12 cellular contexts compared by ENCODE assay signal in genomic region chr20:59028812-59029211, GRCh38. TPM values are rescaled to one million over a fixed set of nuclear protein-coding genes. Genes with fewer than 3 reads are reported as not detected.
DNase-seq lines count a peak whose midpoint lies in the region; ATAC-seq, FAIRE-seq and TF ChIP-seq lines count a peak whose summit lies in the region.
"Had no signal": no experiment of that assay in that cellular context is flagged by ENCODE, and none has a peak within 500 bp of the region (broad histone marks: within the 10 kb centered on the region; RNA-seq: fewer than 3 reads in every experiment).

No MANE protein-coding gene starts in this region.

- peak overlapping the region; percentile 94 for H3K4me3 Mint-ChIP-seq in HFFc6

- H3K36me3 ChIP-seq in BE2C (peaks cover 76% of the 10 kb centered on the region), GM12878 (ENCODE audit: control insufficient read depth in 2 of 2, insufficient read depth in 2 of 2, low read length in 1 of 2) (peaks cover 8 to 16% of the 10 kb centered on the region in 2 experiments), mucosa of stomach (ENCODE audit: control insufficient read depth, insufficient read depth, low read length) (no peaks in the 10 kb centered on the region)

- H3K9me3 ChIP-seq in BE2C (no peaks in the 10 kb centered on the region), GM12878 (replicated peaks; ENCODE audit: control insufficient read depth, insufficient read depth, low read length) (no peaks in the 10 kb centered on the region), mucosa of stomach (ENCODE audit: control insufficient read depth, low read length) (no peaks in the 10 kb centered on the region)
- H3K9me3 ChIP-seq: suprapubic skin had no signal

- peak overlapping the region; percentile 4 for H3K27ac ChIP-seq in GM12878 (ENCODE audit: control insufficient read depth, insufficient read depth)
- H3K27ac ChIP-seq: suprapubic skin had no signal

- H3K27me3 Mint-ChIP-seq in HFFc6 (ENCODE audit: insufficient read depth) = peaks cover 2% of the 10 kb centered on the region

- CTCF ChIA-PET in GM12878 (lab: Yijun Ruan, JAX) = interaction anchor here (0.7 to 1.6 kb wide), 3 partner anchors 18 to 53 kb away, joined by 3 to 4 read pairs (median 3); no protein-coding TSS in a partner anchor

- peak overlapping the region; percentile 74 for H3K27ac Mint-ChIP-seq in HFFc6

- H3K36me3 Mint-ChIP-seq in HFFc6 (ENCODE audit: low read depth) = peaks cover 56% of the 10 kb centered on the region

- intact Hi-C loops in GM12878 (cut with micrococcal nuclease; ENCODE audit: unreplicated experiment) = no loop called here
- intact Hi-C loops in sciatic nerve (cut with DNase I) = no loop called here

- TF ChIP-seq POLR2A in GM12878 (IDR thresholded peaks at IDR 0.05; ENCODE audit: low read depth, low read length) = no peak

- 63% methylated on average over 2 of the region's 2 CpGs for WGBS in GM12878 (ENCODE audit: insufficient coverage, insufficient replicate concordance, low lambda C conversion rate, missing lambda C conversion rate)

- no peaks in the 10 kb centered on the region for H3K9me3 Mint-ChIP-seq in HFFc6

- peak overlapping the region; percentile 87 for H3K4me3 ChIP-seq in BE2C (ENCODE audit: low read depth, low read length)
- H3K4me3 ChIP-seq in GM12878 = peak overlapping the region; percentile 85
- H3K4me3 ChIP-seq in mucosa of stomach (ENCODE audit: low read length) = no peak overlapping the region
- H3K4me3 ChIP-seq: suprapubic skin had no signal

- TF ChIP-seq RAD21 in GM12878 (IDR thresholded peaks at IDR 0.05; ENCODE audit: insufficient read depth, low read depth, low read length) = no peak

- BruUV-seq in GM12878 (replicated peaks; lab: Mats Ljungman, UMichigan) = no TSS peak

- FAIRE-seq in GM12878 (lab: Jason Lieb, UNC) = no peak
- no peak for FAIRE-seq in frontal cortex (lab: Jason Lieb, UNC)

- POLR2A ChIA-PET in GM12878 (lab: Charles Lee) = interaction anchor here (0.6 to 6.0 kb wide), 5 partner anchors 13 to 47 kb away, joined by 3 to 40 read pairs (median 5); partner anchors contain the start of gene PRELID3B

- H3K79me2 ChIP-seq in GM12878 (ENCODE audit: control insufficient read depth, insufficient read depth, low read length) = peaks cover 55% of the 10 kb centered on the region

- H3K4me1 ChIP-seq in BE2C (peaks cover 2% of the 10 kb centered on the region; the same call in 1 of the 2 replicates), GM12878 (ENCODE audit: control insufficient read depth, insufficient read depth, low read length) (no peaks in the 10 kb centered on the region; the same call in 1 of the 2 replicates), mucosa of stomach (ENCODE audit: control insufficient read depth, insufficient read depth, low read length) (peaks cover 25% of the 10 kb centered on the region)

- peaks cover 62% of the 10 kb centered on the region for H3K4me1 Mint-ChIP-seq in HFFc6 (ENCODE audit: low read depth)

- no peak for ATAC-seq in GM12878
- ATAC-seq in sciatic nerve = no peak
- no peak for ATAC-seq in GM18517 (IDR thresholded peaks at IDR 0.05; ENCODE audit: unreplicated experiment)
- no peak for ATAC-seq in HG03025 (IDR thresholded peaks at IDR 0.05; ENCODE audit: low FRiP score, unreplicated experiment)

- in situ Hi-C loops in GM12878 (cut with MboI) = no loop called here

- H3K27me3 ChIP-seq in BE2C (no peaks in the 10 kb centered on the region), GM12878 (replicated peaks in 1 of 2; ENCODE audit: control insufficient read depth in 2 of 2, insufficient read depth in 2 of 2, low read length in 1 of 2) (no peaks in the 10 kb centered on the region), mucosa of stomach (ENCODE audit: control insufficient read depth, insufficient read depth, low read length) (no peaks in the 10 kb centered on the region)
- H3K27me3 ChIP-seq: suprapubic skin had no signal

- RAD21 ChIA-PET in GM12878 (lab: Charles Lee; ENCODE audit: unreplicated experiment) = interaction anchor here (0.6 to 1.6 kb wide), 4 partner anchors 12 to 337 kb away, joined by 3 to 5 read pairs (median 4); partner anchors contain the start of gene PRELID3B

- no peaks in the 10 kb centered on the region for H4K20me1 ChIP-seq in GM12878 (ENCODE audit: control insufficient read depth, insufficient read depth)

- DNase-seq in BE2C (no peak), HFFc6 (no peak), GM12878 (ENCODE audit: low read depth, low spot score) (no peak), frontal cortex (ENCODE audit: low spot score in 2 of 2) (no peak), sciatic nerve (ENCODE audit: low spot score) (no peak)
- DNase-seq: activated naive CD4-positive, alpha-beta T cell treated with anti-CD3 and anti-CD28 coated beads, Interleukin-2, amount 50 U/mL, for 16 hours; NCI-H1105 had no signal

- TF ChIP-seq EP300 in GM12878 (IDR thresholded peaks at IDR 0.05; ENCODE audit: borderline replicate concordance in 1 of 2, control insufficient read depth in 1 of 2, low read depth in 2 of 2, low read length in 2 of 2) = no peak

- H2AFZ ChIP-seq in GM12878 (ENCODE audit: control insufficient read depth, low read depth, low read length) = no peak overlapping the region

- TF ChIP-seq CTCF in BE2C (IDR thresholded peaks at IDR 0.05; ENCODE audit: low read depth, low read length) = no peak
- TF ChIP-seq CTCF in HFFc6 (IDR thresholded peaks at IDR 0.05) = no peak
- no peak for TF ChIP-seq CTCF in GM12878 (IDR thresholded peaks at IDR 0.05 in 2 of 3, conservative IDR thresholded peaks at IDR 0.05 in 1 of 3; ENCODE audit: control insufficient read depth in 2 of 3, extremely low read depth in 1 of 3, insufficient read depth in 1 of 3, low read depth in 3 of 3, low read length in 3 of 3)

- peak overlapping the region; percentile 49 for H3K4me2 ChIP-seq in GM12878 (ENCODE audit: control insufficient read depth, insufficient read depth)

- H3K9ac ChIP-seq in GM12878 (ENCODE audit: control insufficient read depth, insufficient read depth, low read length) = peak overlapping the region; percentile 44; the same call in 1 of the 2 replicates
- peak overlapping the region; percentile 19 for H3K9ac ChIP-seq in mucosa of stomach (ENCODE audit: low read length)

- SMC1A ChIA-PET in GM12878 (lab: Charles Lee; ENCODE audit: uncharacterized antibody, unreplicated experiment) = interaction anchor here (1.0 to 2.2 kb wide), 10 partner anchors 9 to 159 kb away, joined by 3 to 10 read pairs (median 4); partner anchors contain the start of gene TUBB1

RNA-seq across cellular contexts. Expression of gene ATP5F1E, which starts 3.3 kb away (rescaled TPM):
- polyA plus RNA-seq in BE2C (2012; ENCODE audit: insufficient read depth, insufficient read length, low read depth) = 324 TPM
- total RNA-seq in HFFc6 (2021; fragmentation: NEBNext Ultra II Directional; extraction: Animal tissue kit (Norgen Biotek cat#: 25700)) = 10 to 100 TPM; 75.0 to 91.4 (median 84.4) TPM
- 45.3 and 50.2 TPM in 2 replicates for total RNA-seq in GM12878 (2013; cell fraction: nucleolus; rRNA removed)
- 49.0 and 61.6 TPM in 2 replicates for total RNA-seq in GM12878 (2014; rRNA removed)
- total RNA-seq in GM12878 (2014; rRNA removed; fragmentation: Illumina TruSeq; extraction: Trizol) = 96.3 and 96.9 TPM in 2 replicates
- total RNA-seq in GM12878 (2021) = 96.4 and 107 TPM in 2 replicates
- 5.8 TPM for polyA plus RNA-seq in GM12878 (2011; ENCODE audit: low read depth)
- polyA plus RNA-seq in GM12878 (2011; rRNA removed) = 137 and 138 TPM in 2 replicates
- 34.9 and 35.0 TPM in 2 replicates for polyA plus RNA-seq in GM12878 (2011; cell fraction: cytosol; rRNA removed)
- 24.3 and 27.8 TPM in 2 replicates for polyA plus RNA-seq in GM12878 (2011; cell fraction: nucleus; rRNA removed)
- polyA plus RNA-seq in GM12878 (2012) = 86.3 and 113 TPM in 2 replicates
- 35.2 and 53.1 TPM in 2 replicates for polyA plus RNA-seq in GM12878 (2014; fragmentation: Illumina TruSeq; extraction: Trizol)
- 100 to 1,000 TPM; 169 to 219 TPM for polyA plus RNA-seq in GM12878 (2014; fragmentation: Nextera tagmentation; extraction: Ambion mirVana)
- polyA plus RNA-seq in GM12878 (2014; rRNA removed) = 79.8 and 89.2 TPM in 2 replicates
- 100 to 1,000 TPM; 391 to 407 TPM for polyA plus RNA-seq in GM12878 (2016; fragmentation: Nextera tagmentation; extraction: Ambion mirVana)
- polyA minus RNA-seq in GM12878 (2011; rRNA and poly(A)+ RNA removed) = 12.8 and 20.0 TPM in 2 replicates
- 15.2 and 16.2 TPM in 2 replicates for polyA minus RNA-seq in GM12878 (2011; cell fraction: cytosol; rRNA and poly(A)+ RNA removed)
- 38.1 and 48.9 TPM in 2 replicates for polyA minus RNA-seq in GM12878 (2011; cell fraction: nucleus; rRNA and poly(A)+ RNA removed)
- 38.3 TPM for total RNA-seq in frontal cortex
- 38.4 TPM for total RNA-seq in sciatic nerve

RNA-seq across cellular contexts. Expression of gene TUBB1, which starts 9.6 kb away (rescaled TPM):
- polyA plus RNA-seq in BE2C (2012; ENCODE audit: insufficient read depth, insufficient read length, low read depth) = 0.36 TPM
- total RNA-seq in HFFc6 (2021; fragmentation: NEBNext Ultra II Directional; extraction: Animal tissue kit (Norgen Biotek cat#: 25700)) = not detected
- not detected in 2 replicates for total RNA-seq in GM12878 (2013; cell fraction: nucleolus; rRNA removed)
- total RNA-seq in GM12878 (2014; rRNA removed) (0.06 and 0.11 TPM in 2 replicates), GM12878 (2014; rRNA removed; fragmentation: Illumina TruSeq; extraction: Trizol) (0.04 TPM in 1 of 2 replicates, not detected in the other), GM12878 (2021) (not detected in 2 replicates), frontal cortex (0.41 TPM), sciatic nerve (1.0 TPM)
- 0.24 TPM for polyA plus RNA-seq in GM12878 (2011; ENCODE audit: low read depth)
- polyA plus RNA-seq in GM12878 (2011; rRNA removed) (0.03 and 0.07 TPM in 2 replicates), GM12878 (2014; fragmentation: Illumina TruSeq; extraction: Trizol) (0.04 TPM in 1 of 2 replicates, not detected in the other), GM12878 (2014; fragmentation: Nextera tagmentation; extraction: Ambion mirVana) (under 1 TPM in 1 of 2 experiments, not detected in 1; 0.02 TPM), GM12878 (2014; rRNA removed) (0.05 TPM in 1 of 2 replicates, not detected in the other), GM12878 (2016; fragmentation: Nextera tagmentation; extraction: Ambion mirVana) (under 1 TPM; 0.13 to 0.20 TPM)
- polyA plus RNA-seq in GM12878 (2011; cell fraction: cytosol; rRNA removed) = 0.03 TPM in 1 of 2 replicates, not detected in the other
- 0.07 and 0.10 TPM in 2 replicates for polyA plus RNA-seq in GM12878 (2011; cell fraction: nucleus; rRNA removed)
- 0.21 and 0.34 TPM in 2 replicates for polyA plus RNA-seq in GM12878 (2012)
- polyA minus RNA-seq in GM12878 (2011; rRNA and poly(A)+ RNA removed) = not detected in 2 replicates
- polyA minus RNA-seq in GM12878 (2011; cell fraction: cytosol; rRNA and poly(A)+ RNA removed) = not detected in 2 replicates
- polyA minus RNA-seq in GM12878 (2011; cell fraction: nucleus; rRNA and poly(A)+ RNA removed) = 0.12 TPM in 1 of 2 replicates, not detected in the other
- total RNA-seq: SK-MEL-5 had no signal

RNA-seq across cellular contexts. Expression of gene PRELID3B, which starts 13.8 kb away (rescaled TPM):
- polyA plus RNA-seq in BE2C (2012; ENCODE audit: insufficient read depth, insufficient read length, low read depth) = 104 TPM
- total RNA-seq in HFFc6 (2021; fragmentation: NEBNext Ultra II Directional; extraction: Animal tissue kit (Norgen Biotek cat#: 25700)) = 10 to 100 TPM; 55.2 to 64.1 (median 59.8) TPM
- 36.3 and 39.0 TPM in 2 replicates for total RNA-seq in GM12878 (2013; cell fraction: nucleolus; rRNA removed)
- 123 and 138 TPM in 2 replicates for total RNA-seq in GM12878 (2014; rRNA removed)
- 119 and 125 TPM in 2 replicates for total RNA-seq in GM12878 (2014; rRNA removed; fragmentation: Illumina TruSeq; extraction: Trizol)
- total RNA-seq in GM12878 (2021) = 86.1 and 96.0 TPM in 2 replicates
- 39.7 TPM for polyA plus RNA-seq in GM12878 (2011; ENCODE audit: low read depth)
- 114 and 159 TPM in 2 replicates for polyA plus RNA-seq in GM12878 (2011; rRNA removed)
- 40.6 and 42.3 TPM in 2 replicates for polyA plus RNA-seq in GM12878 (2011; cell fraction: cytosol; rRNA removed)
- polyA plus RNA-seq in GM12878 (2011; cell fraction: nucleus; rRNA removed) = 45.3 and 58.8 TPM in 2 replicates
- 61.1 and 67.2 TPM in 2 replicates for polyA plus RNA-seq in GM12878 (2012)
- 98.8 and 123 TPM in 2 replicates for polyA plus RNA-seq in GM12878 (2014; fragmentation: Illumina TruSeq; extraction: Trizol)
- polyA plus RNA-seq in GM12878 (2014; fragmentation: Nextera tagmentation; extraction: Ambion mirVana) = 100 to 1,000 TPM; 130 to 151 TPM
- 72.5 and 73.9 TPM in 2 replicates for polyA plus RNA-seq in GM12878 (2014; rRNA removed)
- 100 to 1,000 TPM; 141 to 146 TPM for polyA plus RNA-seq in GM12878 (2016; fragmentation: Nextera tagmentation; extraction: Ambion mirVana)
- polyA minus RNA-seq in GM12878 (2011; rRNA and poly(A)+ RNA removed) = 88.3 and 110 TPM in 2 replicates
- 68.4 and 76.6 TPM in 2 replicates for polyA minus RNA-seq in GM12878 (2011; cell fraction: cytosol; rRNA and poly(A)+ RNA removed)
- polyA minus RNA-seq in GM12878 (2011; cell fraction: nucleus; rRNA and poly(A)+ RNA removed) = 32.2 and 42.4 TPM in 2 replicates
- total RNA-seq in frontal cortex = 68.9 TPM
- 30.5 TPM for total RNA-seq in sciatic nerve

RNA-seq across cellular contexts. Expression of gene CTSZ, which starts 21.8 kb away (rescaled TPM):
- polyA plus RNA-seq in BE2C (2012; ENCODE audit: insufficient read depth, insufficient read length, low read depth) = 2.2 TPM
- 100 to 1,000 TPM; 124 to 240 (median 136) TPM for total RNA-seq in HFFc6 (2021; fragmentation: NEBNext Ultra II Directional; extraction: Animal tissue kit (Norgen Biotek cat#: 25700))
- 99.1 and 102 TPM in 2 replicates for total RNA-seq in GM12878 (2013; cell fraction: nucleolus; rRNA removed)
- total RNA-seq in GM12878 (2014; rRNA removed) = 110 and 139 TPM in 2 replicates
- 177 and 192 TPM in 2 replicates for total RNA-seq in GM12878 (2014; rRNA removed; fragmentation: Illumina TruSeq; extraction: Trizol)
- 225 and 233 TPM in 2 replicates for total RNA-seq in GM12878 (2021)
- polyA plus RNA-seq in GM12878 (2011; ENCODE audit: low read depth) = 150 TPM
- 92.8 and 169 TPM in 2 replicates for polyA plus RNA-seq in GM12878 (2011; rRNA removed)
- polyA plus RNA-seq in GM12878 (2011; cell fraction: cytosol; rRNA removed) = 156 and 185 TPM in 2 replicates
- 103 and 127 TPM in 2 replicates for polyA plus RNA-seq in GM12878 (2011; cell fraction: nucleus; rRNA removed)
- polyA plus RNA-seq in GM12878 (2012) = 163 and 223 TPM in 2 replicates
- polyA plus RNA-seq in GM12878 (2014; fragmentation: Illumina TruSeq; extraction: Trizol) = 301 and 321 TPM in 2 replicates
- 10 to 100 TPM in 1 of 2 experiments, 1 to 10 TPM in 1; 6.0 to 14.0 TPM for polyA plus RNA-seq in GM12878 (2014; fragmentation: Nextera tagmentation; extraction: Ambion mirVana)
- 215 and 256 TPM in 2 replicates for polyA plus RNA-seq in GM12878 (2014; rRNA removed)
- 10 to 100 TPM in 1 of 2 experiments, 1 to 10 TPM in 1; 8.0 to 11.8 TPM for polyA plus RNA-seq in GM12878 (2016; fragmentation: Nextera tagmentation; extraction: Ambion mirVana)
- polyA minus RNA-seq in GM12878 (2011; rRNA and poly(A)+ RNA removed) = 135 TPM in 2 replicates
- 45.5 and 58.7 TPM in 2 replicates for polyA minus RNA-seq in GM12878 (2011; cell fraction: cytosol; rRNA and poly(A)+ RNA removed)
- 34.0 and 64.2 TPM in 2 replicates for polyA minus RNA-seq in GM12878 (2011; cell fraction: nucleus; rRNA and poly(A)+ RNA removed)
- total RNA-seq in frontal cortex = 10.6 TPM
- total RNA-seq in sciatic nerve = 151 TPM

RNA-seq across cellular contexts. Expression of gene NELFCD, which starts 47.8 kb away (rescaled TPM):
- 199 TPM for polyA plus RNA-seq in BE2C (2012; ENCODE audit: insufficient read depth, insufficient read length, low read depth)
- 10 to 100 TPM; 52.3 to 64.0 (median 62.1) TPM for total RNA-seq in HFFc6 (2021; fragmentation: NEBNext Ultra II Directional; extraction: Animal tissue kit (Norgen Biotek cat#: 25700))
- 125 and 129 TPM in 2 replicates for total RNA-seq in GM12878 (2013; cell fraction: nucleolus; rRNA removed)
- total RNA-seq in GM12878 (2014; rRNA removed) = 68.7 and 74.9 TPM in 2 replicates
- 46.3 and 54.3 TPM in 2 replicates for total RNA-seq in GM12878 (2014; rRNA removed; fragmentation: Illumina TruSeq; extraction: Trizol)
- 68.9 and 82.1 TPM in 2 replicates for total RNA-seq in GM12878 (2021)
- 51.2 TPM for polyA plus RNA-seq in GM12878 (2011; ENCODE audit: low read depth)
- 76.5 and 86.8 TPM in 2 replicates for polyA plus RNA-seq in GM12878 (2011; rRNA removed)
- polyA plus RNA-seq in GM12878 (2011; cell fraction: cytosol; rRNA removed) = 82.9 and 107 TPM in 2 replicates
- polyA plus RNA-seq in GM12878 (2011; cell fraction: nucleus; rRNA removed) = 243 and 253 TPM in 2 replicates
- 61.0 and 61.7 TPM in 2 replicates for polyA plus RNA-seq in GM12878 (2012)
- 83.4 and 89.7 TPM in 2 replicates for polyA plus RNA-seq in GM12878 (2014; fragmentation: Illumina TruSeq; extraction: Trizol)
- 10 to 100 TPM in 1 of 2 experiments, 1 to 10 TPM in 1; 8.9 to 16.7 TPM for polyA plus RNA-seq in GM12878 (2014; fragmentation: Nextera tagmentation; extraction: Ambion mirVana)
- 79.8 and 83.6 TPM in 2 replicates for polyA plus RNA-seq in GM12878 (2014; rRNA removed)
- polyA plus RNA-seq in GM12878 (2016; fragmentation: Nextera tagmentation; extraction: Ambion mirVana) = 100 to 1,000 TPM; 107 to 109 TPM
- 75.0 and 95.0 TPM in 2 replicates for polyA minus RNA-seq in GM12878 (2011; rRNA and poly(A)+ RNA removed)
- 24.3 and 31.0 TPM in 2 replicates for polyA minus RNA-seq in GM12878 (2011; cell fraction: cytosol; rRNA and poly(A)+ RNA removed)
- 48.0 and 73.1 TPM in 2 replicates for polyA minus RNA-seq in GM12878 (2011; cell fraction: nucleus; rRNA and poly(A)+ RNA removed)
- 45.7 TPM for total RNA-seq in frontal cortex
- total RNA-seq in sciatic nerve = 50.7 TPM
